8 cellular contexts compared by ENCODE assay signal in the genomic region with DNA sequence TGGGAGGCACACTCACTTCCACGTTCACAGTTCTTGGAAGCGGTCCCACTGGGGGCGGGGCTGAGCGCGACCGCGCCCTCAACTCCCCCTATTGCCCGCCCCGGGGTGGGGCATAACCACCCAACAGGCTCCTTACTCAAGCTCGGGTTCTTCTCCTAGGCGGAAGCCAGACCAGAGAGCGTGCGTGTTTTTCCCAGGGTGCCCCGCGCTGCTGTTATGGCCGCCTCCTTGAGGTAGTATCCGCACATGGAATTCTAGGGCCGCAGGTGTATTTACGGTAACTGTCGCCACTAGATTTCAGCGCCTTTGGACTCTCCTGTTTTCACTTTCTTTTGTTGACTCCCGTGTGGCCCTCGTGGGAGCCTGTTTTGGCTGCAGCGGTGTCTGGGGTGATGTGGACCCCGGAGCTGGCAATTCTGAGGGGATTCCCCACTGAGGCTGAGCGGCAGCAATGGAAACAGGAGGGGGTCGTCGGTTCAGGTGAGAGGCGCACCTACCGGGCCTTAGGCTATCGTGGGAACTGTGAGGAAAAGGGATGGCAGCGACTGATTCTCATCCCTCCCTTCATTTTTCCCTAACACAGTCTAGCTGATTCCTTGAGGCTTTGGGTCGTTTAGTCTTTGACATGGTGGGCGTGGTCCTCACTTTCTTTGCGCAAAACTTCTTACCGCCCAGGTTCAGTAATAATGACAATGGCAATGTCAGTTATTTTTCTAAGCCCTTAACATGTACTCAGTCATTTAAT. TPM values are rescaled to one million over a fixed set of nuclear protein-coding genes. Genes with fewer than 3 reads are reported as not detected.
A peak's percentile ranks its signal among the peaks of the same experiment; 100 is the strongest.
DNase-seq lines count a peak whose midpoint lies in the region; ATAC-seq, FAIRE-seq and TF ChIP-seq lines count a peak whose summit lies in the region.

A gene (plus strand): TSS at position 150 of the 745 bp plus-strand sequence. CDS start 243 bp downstream, at position 393.

- no peaks in the 10 kb centered on the region for H3K79me1 ChIP-seq in mesendoderm (ENCODE audit: low read length)

- no peak within 1 kb of the TSS for H2BK5ac ChIP-seq in mesendoderm (ENCODE audit: low read length)

- H3K4me3 Mint-ChIP-seq in endodermal cell: peak within 1 kb of the TSS; percentile 84

- H3K79me2 ChIP-seq in mesendoderm (ENCODE audit: control insufficient read depth, insufficient read depth, low read length): no peaks in the 10 kb centered on the region

- H3K36me3 Mint-ChIP-seq in endodermal cell (ENCODE audit: low read depth): peaks cover 15% of the 10 kb centered on the region

- peak within 1 kb of the TSS; percentile 71 for H3K9ac ChIP-seq in endodermal cell (ENCODE audit: extremely low read depth, low read length, poor library complexity, severe bottlenecking)
- H3K9ac ChIP-seq in mesendoderm (ENCODE audit: low read length): peak within 1 kb of the TSS; percentile 79

- no peaks in the 10 kb centered on the region for H3K9me3 ChIP-seq in endodermal cell (ENCODE audit: control insufficient read depth, low read length)

- H3K4me1 Mint-ChIP-seq in endodermal cell: peaks cover 6% of the 10 kb centered on the region

- H3K4me3 ChIP-seq in endodermal cell (ENCODE audit: low read length) (peak within 1 kb of the TSS; percentile 93), mesendoderm (ENCODE audit: low read length) (peak within 1 kb of the TSS; percentile 71)

- no peak within 1 kb of the TSS for H2AK5ac ChIP-seq in mesendoderm (ENCODE audit: low read length)

- H3K4ac ChIP-seq in mesendoderm (ENCODE audit: low read depth, low read length): no peak within 1 kb of the TSS

- peak; percentile 99 for ATAC-seq in GM21367 (IDR thresholded peaks at IDR 0.05; ENCODE audit: unreplicated experiment)

- no peak for TF ChIP-seq CTCF in endodermal cell (conservative IDR thresholded peaks at IDR 0.05)

- FAIRE-seq in HTR-8/SVneo (lab: Jason Lieb, UNC): peak; percentile 66

- H3K27ac Mint-ChIP-seq in endodermal cell: peak within 1 kb of the TSS; percentile 89

- peak within 1 kb of the TSS; percentile 29 for H2BK120ac ChIP-seq in mesendoderm (ENCODE audit: low read depth, low read length)

- H3K23ac ChIP-seq in mesendoderm (ENCODE audit: low read length): no peak within 1 kb of the TSS

- peaks cover 4% of the 10 kb centered on the region for H3K36me3 ChIP-seq in endodermal cell (ENCODE audit: control insufficient read depth, insufficient read depth, low read length)
- H3K36me3 ChIP-seq in mesendoderm (ENCODE audit: control insufficient read depth, insufficient read depth, low read length): no peaks in the 10 kb centered on the region

- WGBS in endodermal cell (ENCODE audit: insufficient coverage in 1 of 2, insufficient read length in 1 of 2), 2 experiments: 0% methylated on average over 21 to 36 of the region's 36 CpGs
- no CpG with 5 or more reads among the region's 36 CpGs for WGBS in mesendoderm (ENCODE audit: extremely low coverage, insufficient coverage, low lambda C conversion rate)

- no peaks in the 10 kb centered on the region for H3K4me1 ChIP-seq in endodermal cell (ENCODE audit: control insufficient read depth, insufficient read depth, low read length)
- H3K4me1 ChIP-seq in mesendoderm (ENCODE audit: control insufficient read depth, low read depth, low read length): no peaks in the 10 kb centered on the region

- H3K9me3 Mint-ChIP-seq in endodermal cell: no peaks in the 10 kb centered on the region

- H3K27ac ChIP-seq in endodermal cell (ENCODE audit: low read depth, low read length) (no peak within 1 kb of the TSS), mesendoderm (ENCODE audit: low read depth, low read length) (no peak within 1 kb of the TSS)

- DNase-seq in COLO829 (ENCODE audit: low spot score) (peak; percentile 97), HTR-8/SVneo (ENCODE audit: insufficient read length, low spot score) (peak; percentile 98), NOMO-1 treated with dmso at 0.1 percent for 144 hours (lab: John Stamatoyannopoulos, UW; ENCODE audit: unreplicated experiment) (peak; percentile 92), endodermal cell (peak; percentile 98), mesendoderm (peak; percentile 98)
- DNase-seq in activated CD8-positive, alpha-beta memory T cell treated with anti-CD3 and anti-CD28 coated beads for 48 hours (ENCODE audit: low read depth in 2 of 3, low spot score in 2 of 3): peak; percentile 83 to 93 (median 86)
- DNase-seq in stimulated activated CD8-positive, alpha-beta memory T cell treated with anti-CD3 and anti-CD28 coated beads, Interleukin-15, amount 100 ng/mL, for 24 hours (ENCODE audit: low read depth): peak; percentile 85

- peak within 1 kb of the TSS; percentile 59 for H4K5ac ChIP-seq in mesendoderm (ENCODE audit: low read length)

- H2BK15ac ChIP-seq in mesendoderm (replicated peaks; ENCODE audit: low read depth): no peak within 1 kb of the TSS

- peak within 1 kb of the TSS; percentile 84 for H3K56ac ChIP-seq in mesendoderm (ENCODE audit: low read length)

- H3K27me3 Mint-ChIP-seq in endodermal cell (ENCODE audit: insufficient read depth): no peaks in the 10 kb centered on the region

- no peak within 1 kb of the TSS for H3K18ac ChIP-seq in mesendoderm (ENCODE audit: low read length)

- no peaks in the 10 kb centered on the region for H3K27me3 ChIP-seq in endodermal cell (ENCODE audit: control insufficient read depth, insufficient read depth, low read length, poor library complexity, severe bottlenecking)
- no peaks in the 10 kb centered on the region for H3K27me3 ChIP-seq in mesendoderm (ENCODE audit: insufficient read depth, low read length, poor library complexity)

- peak within 1 kb of the TSS; percentile 90 for H3K4me2 ChIP-seq in mesendoderm (ENCODE audit: low read length)

- H4K8ac ChIP-seq in mesendoderm (ENCODE audit: low read depth, low read length): no peak within 1 kb of the TSS

RNA-seq across cellular contexts. Expression of the gene that starts here (rescaled TPM):
- 10 to 100 TPM; 16.4 to 20.3 TPM for total RNA-seq in endodermal cell
- polyA plus RNA-seq in endodermal cell (2013, experiment 1 of 2): 14.4 TPM
- polyA plus RNA-seq in endodermal cell (2013, experiment 2 of 2): 14.2 TPM
- polyA plus RNA-seq in mesendoderm (2013, experiment 1 of 2): 28.7 TPM
- 26.7 TPM for polyA plus RNA-seq in mesendoderm (2013, experiment 2 of 2)
